ENCODE assay signal across 28 cellular contexts in genomic region chr2:67048314-67048713, GRCh38.
A peak's percentile ranks its signal among the peaks of the same experiment; 100 is the strongest.
DNase-seq lines count a peak whose midpoint lies in the region; ATAC-seq and TF ChIP-seq lines count a peak whose summit lies in the region.
"Had no signal": no experiment of that assay in that cellular context is flagged by ENCODE, and none has a peak within 500 bp of the region (broad histone marks: within the 10 kb centered on the region; RNA-seq: fewer than 3 reads in every experiment).

No MANE protein-coding gene starts in this region.

- no peaks in the 10 kb centered on the region for H3K4me1 ChIP-seq in SK-N-SH (ENCODE audit: control insufficient read depth in 1 of 2, insufficient read depth in 2 of 2, low read depth in 1 of 2, low read length in 1 of 2)
- H3K4me1 ChIP-seq: neural progenitor cell, parathyroid adenoma had no signal

- no peak for TF ChIP-seq RAD21 in SK-N-SH (IDR thresholded peaks at IDR 0.05; ENCODE audit: low read length)

- WGBS in SK-N-SH (ENCODE audit: low lambda C conversion rate): 36% methylated on average over 2 of the region's 2 CpGs

- H3K9me3 Mint-ChIP-seq in chondrocyte (ENCODE audit: low read depth): peaks cover 9% of the 10 kb centered on the region
- H3K9me3 Mint-ChIP-seq: activated T-helper 17 cell treated with anti-CD3 and anti-CD28 coated beads, Interleukin-2, amount 50 U/mL, for 72 hours; neural progenitor cell; type B pancreatic cell had no signal

- no peak overlapping the region for H2AFZ ChIP-seq in SK-N-SH (ENCODE audit: low read depth)
- H2AFZ ChIP-seq: neural progenitor cell, parathyroid adenoma had no signal

- H3K4me1 Mint-ChIP-seq in chondrocyte (ENCODE audit: low read depth): no peaks in the 10 kb centered on the region
- H3K4me1 Mint-ChIP-seq: activated naive CD4-positive, alpha-beta T cell treated with anti-CD3 and anti-CD28 coated beads, Interleukin-2, amount 50 U/mL, for 24 hours; activated T-helper 17 cell treated with anti-CD3 and anti-CD28 coated beads, Interleukin-2, amount 50 U/mL, for 72 hours; memory B cell; neural progenitor cell; T-helper 17 cell had no signal

- intact Hi-C loops in head of caudate nucleus (cut with DNase I): no loop called here

- no peaks in the 10 kb centered on the region for H3F3A ChIP-seq in SK-N-SH (replicated peaks; ENCODE audit: insufficient read depth)

- no peaks in the 10 kb centered on the region for H3K36me3 Mint-ChIP-seq in chondrocyte (ENCODE audit: low read depth)
- H3K36me3 Mint-ChIP-seq: activated naive CD4-positive, alpha-beta T cell treated with anti-CD3 and anti-CD28 coated beads, Interleukin-2, amount 50 U/mL, for 24 hours; memory B cell; neural progenitor cell; type B pancreatic cell had no signal

- no peak for TF ChIP-seq POLR2A in NB4 (IDR thresholded peaks at IDR 0.05; ENCODE audit: extremely low read depth, insufficient read length)

- POLR2A ChIA-PET in SK-N-SH (lab: Yijun Ruan, JAX): no interaction called here

- no peaks in the 10 kb centered on the region for H3K9me3 ChIP-seq in SK-N-SH

- H3K9ac ChIP-seq in SK-N-SH: no peak overlapping the region
- H3K9ac ChIP-seq: neural progenitor cell, parathyroid adenoma had no signal

- DNase-seq in NB4 (ENCODE audit: low read depth): peak; percentile 9
- no peak for DNase-seq in chondrocyte (ENCODE audit: low spot score)
- no peak for DNase-seq in SK-N-SH
- no peak for DNase-seq in HK-2 (ENCODE audit: unreplicated experiment)
- no peak for DNase-seq in head of caudate nucleus
- DNase-seq: activated CD4-positive, alpha-beta T cell treated with anti-CD3 and anti-CD28 coated beads for 1 hour; activated CD8-positive, alpha-beta memory T cell treated with anti-CD3 and anti-CD28 coated beads, Interleukin-2, amount 50 U/mL, for 48 hours; activated CD8-positive, alpha-beta T cell treated with anti-CD3 and anti-CD28 coated beads for 36 hours; amniotic stem cell; NCI-H1092; NCI-H1694 treated with DMSO at 0.1 percent for 48 hours; NCI-H510A; retina; stimulated activated naive CD4-positive, alpha-beta T cell; T-helper 17 cell had no signal

- H3K27ac Mint-ChIP-seq in chondrocyte (ENCODE audit: unreplicated experiment): no peak overlapping the region
- H3K27ac Mint-ChIP-seq: activated CD8-positive, alpha-beta T cell treated with anti-CD3 and anti-CD28 coated beads for 36 hours; activated naive CD4-positive, alpha-beta T cell treated with anti-CD3 and anti-CD28 coated beads, Interleukin-2, amount 50 U/mL, for 24 hours; activated T-helper 17 cell treated with anti-CD3 and anti-CD28 coated beads, Interleukin-2, amount 50 U/mL, for 72 hours; memory B cell; neural progenitor cell; T-helper 17 cell; type B pancreatic cell had no signal

- no peaks in the 10 kb centered on the region for H4K20me1 ChIP-seq in SK-N-SH (ENCODE audit: insufficient read depth)

- no peak overlapping the region for H3K4me3 Mint-ChIP-seq in chondrocyte (ENCODE audit: unreplicated experiment)
- H3K4me3 Mint-ChIP-seq: activated CD8-positive, alpha-beta T cell treated with anti-CD3 and anti-CD28 coated beads for 36 hours; activated naive CD4-positive, alpha-beta T cell treated with anti-CD3 and anti-CD28 coated beads, Interleukin-2, amount 50 U/mL, for 24 hours; activated T-helper 17 cell treated with anti-CD3 and anti-CD28 coated beads, Interleukin-2, amount 50 U/mL, for 72 hours; memory B cell; neural progenitor cell; T-helper 17 cell; type B pancreatic cell had no signal

- H3K79me2 ChIP-seq in SK-N-SH (ENCODE audit: insufficient read depth): no peaks in the 10 kb centered on the region
- H3K79me2 ChIP-seq: parathyroid adenoma had no signal

- peaks cover 2% of the 10 kb centered on the region for H3K27me3 Mint-ChIP-seq in chondrocyte (ENCODE audit: low read depth)
- H3K27me3 Mint-ChIP-seq: activated CD8-positive, alpha-beta T cell treated with anti-CD3 and anti-CD28 coated beads for 36 hours; activated naive CD4-positive, alpha-beta T cell treated with anti-CD3 and anti-CD28 coated beads, Interleukin-2, amount 50 U/mL, for 24 hours; T-helper 17 cell had no signal

- H3K9me2 ChIP-seq in SK-N-SH: no peaks in the 10 kb centered on the region

- TF ChIP-seq CTCF in GM12875 (IDR thresholded peaks at IDR 0.05; ENCODE audit: borderline replicate concordance, insufficient read depth, low read depth, low read length) (peak; percentile 13; the same call in 1 of the 2 replicates), NB4 (IDR thresholded peaks at IDR 0.05; ENCODE audit: low read depth, low read length) (peak; percentile 39), chondrocyte (IDR thresholded peaks at IDR 0.05) (peak; percentile 14), SK-N-SH (IDR thresholded peaks at IDR 0.05) (no peak)

- H3K36me3 ChIP-seq in SK-N-SH (replicated peaks in 1 of 2; ENCODE audit: control insufficient read depth in 1 of 2, insufficient read depth in 2 of 2, low read length in 1 of 2): no peaks in the 10 kb centered on the region
- H3K36me3 ChIP-seq: neural progenitor cell had no signal

- no peak overlapping the region for H3K4me3 ChIP-seq in GM12875 (ENCODE audit: low read depth, low read length)
- H3K4me3 ChIP-seq in NB4 (ENCODE audit: low read depth, low read length): no peak overlapping the region
- no peak overlapping the region for H3K4me3 ChIP-seq in SK-N-SH (ENCODE audit: low read depth in 2 of 2, low read length in 1 of 2)
- H3K4me3 ChIP-seq: neural progenitor cell, skin epidermis had no signal

- CTCF ChIA-PET in SK-N-SH (lab: Yijun Ruan, JAX): no interaction called here

- ATAC-seq in GM18511 (IDR thresholded peaks at IDR 0.05; ENCODE audit: unreplicated experiment): no peak
- ATAC-seq: activated CD8-positive, alpha-beta T cell treated with anti-CD3 and anti-CD28 coated beads for 36 hours; activated T-helper 17 cell treated with anti-CD3 and anti-CD28 coated beads, Interleukin-2, amount 50 U/mL, for 72 hours; HCT116; HepG2; left lobe of liver; SK-N-SH treated with all-trans-retinoic acid at 6 μM for 48 hours; T-helper 17 cell had no signal

- H3K4me2 ChIP-seq in SK-N-SH: no peak overlapping the region
- H3K4me2 ChIP-seq: neural progenitor cell had no signal

- H3K27me3 ChIP-seq in SK-N-SH (ENCODE audit: insufficient read depth): no peaks in the 10 kb centered on the region
- H3K27me3 ChIP-seq: neural progenitor cell had no signal

- H3K27ac ChIP-seq in SK-N-SH (ENCODE audit: low read depth in 2 of 2, low read length in 1 of 2): no peak overlapping the region
- H3K27ac ChIP-seq: neural progenitor cell, parathyroid adenoma, skin epidermis had no signal

- no peak for TF ChIP-seq EP300 in SK-N-SH (IDR thresholded peaks at IDR 0.05; ENCODE audit: borderline replicate concordance in 1 of 2, low read depth in 1 of 2, low read length in 1 of 2)

TF ChIP-seq in SK-N-SH, 30 proteins besides CTCF, POLR2A, EP300 and RAD21:
- TF ChIP-seq TCF12 (IDR thresholded peaks at IDR 0.05): no peak
- no peak for TF ChIP-seq FOSL2 (IDR thresholded peaks at IDR 0.05; ENCODE audit: borderline replicate concordance, low read depth)
- no peak for TF ChIP-seq SMC3 (IDR thresholded peaks at IDR 0.05; ENCODE audit: low read depth, low read length)
- TF ChIP-seq MAX (IDR thresholded peaks at IDR 0.05; ENCODE audit: low read depth): no peak
- TF ChIP-seq FOXM1 (IDR thresholded peaks at IDR 0.05; ENCODE audit: low read depth): no peak
- no peak for TF ChIP-seq REST (IDR thresholded peaks at IDR 0.05; ENCODE audit: low read depth, low read length)
- no peak for TF ChIP-seq GATA2 (CRISPR knock-in tag; IDR thresholded peaks at IDR 0.05)
- no peak for TF ChIP-seq RCOR1 (IDR thresholded peaks at IDR 0.05; ENCODE audit: low read length)
- no peak for TF ChIP-seq MEF2A (IDR thresholded peaks at IDR 0.05; ENCODE audit: borderline replicate concordance, low read depth)
- TF ChIP-seq POLR2AphosphoS5 (IDR thresholded peaks at IDR 0.05; ENCODE audit: low read depth, low read length): no peak
